ENCODE assay signal across 18 cellular contexts in the genomic region with DNA sequence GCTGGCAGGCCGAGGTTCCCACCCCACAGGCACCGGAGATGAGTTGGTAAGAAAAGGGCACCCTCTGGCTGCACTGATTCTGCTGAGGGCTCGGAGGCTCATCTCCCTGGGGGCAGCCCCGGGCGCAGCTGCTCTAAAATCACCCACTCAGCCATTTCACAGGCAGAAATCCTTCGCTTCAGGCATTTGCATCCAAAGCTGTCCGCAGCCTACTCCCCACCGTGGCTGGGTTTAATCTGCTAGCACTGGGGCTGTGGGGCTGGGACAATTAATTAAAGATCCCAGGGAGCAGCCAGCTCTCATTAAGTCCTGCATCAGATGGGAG.
"Had no signal": no experiment of that assay in that cellular context is flagged by ENCODE, and none has a peak within 500 bp of the region (broad histone marks: within the 10 kb centered on the region; RNA-seq: fewer than 3 reads in every experiment).

No MANE protein-coding gene starts in this region.

- H3K27ac Mint-ChIP-seq: activated CD4-positive, alpha-beta memory T cell treated with anti-CD3 and anti-CD28 coated beads, Interleukin-2, amount 10 ng/mL, durations not matched to agents 7 days and 5 days; activated naive CD4-positive, alpha-beta T cell treated with anti-CD3 and anti-CD28 coated beads for 36 hours; activated T-cell treated with anti-CD3 and anti-CD28 coated beads, Interleukin-2, amount 50 U/mL, for 24 hours; nephron had no signal

- H3K4me3 ChIP-seq: upper lobe of right lung had no signal

- H3K9me3 Mint-ChIP-seq: activated CD4-positive, alpha-beta memory T cell treated with anti-CD3 and anti-CD28 coated beads, Interleukin-2, amount 10 ng/mL, durations not matched to agents 7 days and 5 days; activated naive CD4-positive, alpha-beta T cell treated with anti-CD3 and anti-CD28 coated beads for 36 hours; activated T-cell treated with anti-CD3 and anti-CD28 coated beads, Interleukin-2, amount 50 U/mL, for 24 hours; nephron had no signal

- ATAC-seq: left colon; stimulated activated naive B cell treated with anti-CD40 and anti-IgM and Interleukin-4, amounts not matched to agents 10 μg/mL and 1 μg/mL and 100 μg/mL, for 72 hours; upper lobe of right lung had no signal

- DNase-seq: activated CD4-positive, alpha-beta memory T cell treated with anti-CD3 and anti-CD28 coated beads, Interleukin-2, amount 10 ng/mL, durations not matched to agents 7 days and 5 days; activated CD4-positive, alpha-beta T cell treated with anti-CD3 and anti-CD28 coated beads for 48 hours; activated CD4-positive, CD25-positive, alpha-beta regulatory T cell; activated naive CD4-positive, alpha-beta T cell treated with anti-CD3 and anti-CD28 coated beads for 36 hours; activated T-cell treated with anti-CD3 and anti-CD28 coated beads, Interleukin-2, amount 50 U/mL, for 24 hours; anterior cingulate cortex; cortex of kidney; erythroblast; foreskin melanocyte; glutamatergic neuron; hippocampal formation; left colon; midbrain; occipital lobe; stimulated activated naive B cell treated with anti-CD40 and anti-IgM and Interleukin-4, amounts not matched to agents 10 μg/mL and 1 μg/mL and 100 μg/mL, for 72 hours; T-helper 9 cell had no signal

- H3K4me3 Mint-ChIP-seq: activated CD4-positive, alpha-beta memory T cell treated with anti-CD3 and anti-CD28 coated beads, Interleukin-2, amount 10 ng/mL, durations not matched to agents 7 days and 5 days; activated naive CD4-positive, alpha-beta T cell treated with anti-CD3 and anti-CD28 coated beads for 36 hours; activated T-cell treated with anti-CD3 and anti-CD28 coated beads, Interleukin-2, amount 50 U/mL, for 24 hours; nephron; stimulated activated naive B cell treated with anti-CD40 and anti-IgM and Interleukin-4, amounts not matched to agents 10 μg/mL and 1 μg/mL and 100 μg/mL, for 72 hours had no signal

- H3K27ac ChIP-seq: upper lobe of right lung had no signal

- H3K36me3 ChIP-seq: upper lobe of right lung had no signal

- H3K36me3 Mint-ChIP-seq: stimulated activated naive B cell treated with anti-CD40 and anti-IgM and Interleukin-4, amounts not matched to agents 10 μg/mL and 1 μg/mL and 100 μg/mL, for 72 hours had no signal

- H3K9me3 ChIP-seq: upper lobe of right lung had no signal

- H3K27me3 ChIP-seq: upper lobe of right lung had no signal

- H3K4me1 Mint-ChIP-seq: activated CD4-positive, alpha-beta memory T cell treated with anti-CD3 and anti-CD28 coated beads, Interleukin-2, amount 10 ng/mL, durations not matched to agents 7 days and 5 days; stimulated activated naive B cell treated with anti-CD40 and anti-IgM and Interleukin-4, amounts not matched to agents 10 μg/mL and 1 μg/mL and 100 μg/mL, for 72 hours had no signal

- H3K4me1 ChIP-seq: upper lobe of right lung had no signal
